ENCODE assay signal across 2 cellular contexts in the genomic region with DNA sequence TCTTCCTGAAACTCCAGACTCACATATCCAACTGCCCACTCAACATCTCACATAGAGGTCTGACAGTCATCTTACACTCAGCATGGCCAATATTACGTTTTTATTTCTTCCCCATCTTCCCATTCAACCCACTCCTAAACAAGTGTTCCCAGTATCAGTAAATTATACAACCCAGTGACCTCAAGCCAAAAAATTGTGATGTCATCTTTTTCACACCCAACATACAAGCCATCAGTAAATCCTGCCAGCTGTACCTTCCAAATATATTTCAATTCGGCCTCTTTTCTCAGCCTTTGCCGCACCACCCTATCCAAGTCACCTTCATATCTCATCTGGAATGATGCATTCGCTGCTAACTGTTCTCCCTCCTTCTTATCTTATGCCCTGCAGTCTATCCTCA.
TF ChIP-seq lines count a peak whose summit lies in the region.

No MANE protein-coding gene starts in this region.

TF ChIP-seq in HepG2, 621 proteins besides CTCF, POLR2A, EP300 and RAD21:
- peak; percentile 87 for TF ChIP-seq ATF7 (IDR thresholded peaks at IDR 0.05)
- TF ChIP-seq ATF7 (CRISPR knock-in tag; IDR thresholded peaks at IDR 0.05) = no peak
- no peak for TF ChIP-seq ZNF354B (CRISPR knock-in tag; IDR thresholded peaks at IDR 0.05)
- TF ChIP-seq CREB1 (IDR thresholded peaks at IDR 0.05) = peak; percentile 62; the same call in 1 of the 2 replicates
- TF ChIP-seq CREB1 (CRISPR knock-in tag; IDR thresholded peaks at IDR 0.05) = no peak

TF ChIP-seq in HEK293, 187 proteins besides CTCF, POLR2A, EP300 and RAD21:
- TF ChIP-seq ZNF155 (tag by site-specific recombination; IDR thresholded peaks at IDR 0.05) (no peak), ZNF629 (tag by site-specific recombination; IDR thresholded peaks at IDR 0.05) (peak; percentile 73), ZFP41 (tag by site-specific recombination; IDR thresholded peaks at IDR 0.05; ENCODE audit: borderline replicate concordance) (no peak)
- TF ChIP-seq, protein P1, sequence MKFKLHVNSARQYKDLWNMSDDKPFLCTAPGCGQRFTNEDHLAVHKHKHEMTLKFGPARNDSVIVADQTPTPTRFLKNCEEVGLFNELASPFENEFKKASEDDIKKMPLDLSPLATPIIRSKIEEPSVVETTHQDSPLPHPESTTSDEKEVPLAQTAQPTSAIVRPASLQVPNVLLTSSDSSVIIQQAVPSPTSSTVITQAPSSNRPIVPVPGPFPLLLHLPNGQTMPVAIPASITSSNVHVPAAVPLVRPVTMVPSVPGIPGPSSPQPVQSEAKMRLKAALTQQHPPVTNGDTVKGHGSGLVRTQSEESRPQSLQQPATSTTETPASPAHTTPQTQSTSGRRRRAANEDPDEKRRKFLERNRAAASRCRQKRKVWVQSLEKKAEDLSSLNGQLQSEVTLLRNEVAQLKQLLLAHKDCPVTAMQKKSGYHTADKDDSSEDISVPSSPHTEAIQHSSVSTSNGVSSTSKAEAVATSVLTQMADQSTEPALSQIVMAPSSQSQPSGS (tag by site-specific recombination; IDR thresholded peaks at IDR 0.05; ENCODE audit: low read depth) = peak; percentile 87
